Comparison of ENCODE assay signal across 14 cellular contexts in genomic region chr14:90608925-90609324, GRCh38.
DNase-seq lines count a peak whose midpoint lies in the region; ATAC-seq and TF ChIP-seq lines count a peak whose summit lies in the region.
"Had no signal": no experiment of that assay in that cellular context is flagged by ENCODE, and none has a peak within 500 bp of the region (broad histone marks: within the 10 kb centered on the region; RNA-seq: fewer than 3 reads in every experiment).

No MANE protein-coding gene starts in this region.

- no peaks in the 10 kb centered on the region for H3K9me2 ChIP-seq in OCI-LY7 (ENCODE audit: insufficient read depth, low read length)

- H3K27ac Mint-ChIP-seq in CD4-positive, alpha-beta T cell = no peak overlapping the region

- TF ChIP-seq CTCF in GM13976 (IDR thresholded peaks at IDR 0.05; ENCODE audit: borderline replicate concordance, control extremely low read depth, extremely low read depth, insufficient read depth, missing control alignments) (no peak), OCI-LY7 (conservative IDR thresholded peaks at IDR 0.05; ENCODE audit: low read length) (no peak)
- no peak for TF ChIP-seq CTCF in CD4-positive, alpha-beta T cell (IDR thresholded peaks at IDR 0.05)

- no peaks in the 10 kb centered on the region for H3K4me1 Mint-ChIP-seq in CD4-positive, alpha-beta T cell (ENCODE audit: low read depth)

- H3K4me2 ChIP-seq in OCI-LY7 (ENCODE audit: low read length) = no peak overlapping the region

- H3K27me3 ChIP-seq in CD4-positive, alpha-beta T cell (ENCODE audit: control insufficient read depth, insufficient read depth, low read length) = no peaks in the 10 kb centered on the region

- intact Hi-C loops in OCI-LY7 (cut with micrococcal nuclease; ENCODE audit: unreplicated experiment) = no loop called here
- intact Hi-C loops in CD4-positive, alpha-beta T cell (cut with DNase I, micrococcal nuclease) = loop anchor here in 1 of 2 experiments (10.0 kb wide), 1 partner anchor 244 kb away; no protein-coding TSS in a partner anchor

- peak; percentile 45 for DNase-seq in GM13976 (ENCODE audit: low spot score)
- DNase-seq in OCI-LY7 (ENCODE audit: low spot score) = peak; percentile 12
- peak; percentile 51 for DNase-seq in myocyte (ENCODE audit: low read depth)
- DNase-seq in CD4-positive, alpha-beta T cell = no peak
- no peak for DNase-seq in NCI-H748 treated with DMSO at 0.1 percent for 48 hours (lab: John Stamatoyannopoulos, UW)
- no peak for DNase-seq in DMS79 (lab: John Stamatoyannopoulos, UW)
- DNase-seq: AML-193; GOT3; NCI-H82; stimulated activated CD4-positive, alpha-beta T cell treated with anti-CD3 and anti-CD28 coated beads, Interleukin-12 subunit alpha, Interleukin-12 subunit beta, amount 100 ng/mL, for 4 hours had no signal

- no peak overlapping the region for H3K4me3 ChIP-seq in OCI-LY7 (ENCODE audit: low read depth, low read length, poor library complexity, severe bottlenecking)
- H3K4me3 ChIP-seq: SK-N-MC had no signal

- CTCF ChIA-PET in OCI-LY7 (lab: Charles Lee; ENCODE audit: unreplicated experiment) = no interaction called here
- CTCF ChIA-PET in CD4-positive, alpha-beta T cell (lab: Charles Lee) = no interaction called here

- no peaks in the 10 kb centered on the region for H3K36me3 ChIP-seq in OCI-LY7 (ENCODE audit: insufficient read depth, low read length)

- H3K36me3 Mint-ChIP-seq in CD4-positive, alpha-beta T cell (ENCODE audit: low read depth) = no peaks in the 10 kb centered on the region

- H3K9me3 Mint-ChIP-seq in CD4-positive, alpha-beta T cell = no peaks in the 10 kb centered on the region

- H4K20me1 ChIP-seq in OCI-LY7 (ENCODE audit: insufficient read depth, low read length) = no peaks in the 10 kb centered on the region

- POLR2A ChIA-PET in OCI-LY7 (lab: Charles Lee) = no interaction called here
- POLR2A ChIA-PET in CD4-positive, alpha-beta T cell (lab: Charles Lee) = no interaction called here

- no peaks in the 10 kb centered on the region for H3K79me2 ChIP-seq in OCI-LY7 (ENCODE audit: insufficient read depth, low read depth, low read length)

- in situ Hi-C loops in GM13976 (cut with MboI; ENCODE audit: low sequenced_read_pairs, unreplicated experiment) = no loop called here

- no peak overlapping the region for H3K4me3 Mint-ChIP-seq in CD4-positive, alpha-beta T cell

- H2AFZ ChIP-seq in OCI-LY7 (ENCODE audit: low read length) = no peak overlapping the region

- no peaks in the 10 kb centered on the region for H3K9me3 ChIP-seq in OCI-LY7 (ENCODE audit: low read length)
- no peaks in the 10 kb centered on the region for H3K9me3 ChIP-seq in CD4-positive, alpha-beta T cell (ENCODE audit: control insufficient read depth, low read length)

- H3K4me1 ChIP-seq in OCI-LY7 (ENCODE audit: insufficient read depth, low read length, poor library complexity, severe bottlenecking) = no peaks in the 10 kb centered on the region

- no peak overlapping the region for H3K27ac ChIP-seq in OCI-LY7 (ENCODE audit: low read depth, low read length, poor library complexity, severe bottlenecking)
- H3K27ac ChIP-seq in CD4-positive, alpha-beta T cell (ENCODE audit: low read depth, low read length) = no peak overlapping the region
- H3K27ac ChIP-seq: SK-N-MC, VCaP had no signal

- H3K27me3 Mint-ChIP-seq in CD4-positive, alpha-beta T cell = peaks cover 12% of the 10 kb centered on the region

- no TSS peak for BruUV-seq in OCI-LY7 (replicated peaks; lab: Mats Ljungman, UMichigan)

- peak; percentile 57 for ATAC-seq in HG02678 (IDR thresholded peaks at IDR 0.05; ENCODE audit: unreplicated experiment)
- no peak for ATAC-seq in CD4-positive, alpha-beta T cell (ENCODE audit: poor library complexity)
- ATAC-seq in HG02610 (IDR thresholded peaks at IDR 0.05; ENCODE audit: unreplicated experiment) = no peak

Comparison
In these comparisons a context has a peak if more than half of its experiments do, and no peak if none do; other contexts are left out.
1. DNase-seq: peak in GM13976 (single experiment), OCI-LY7 (single experiment) and myocyte (single experiment); none in CD4-positive, alpha-beta T cell (0 of 10), NCI-H748 treated with DMSO at 0.1 percent for 48 hours (single experiment) and DMS79 (single experiment).